1 cellular context compared by ENCODE assay signal in the genomic region with DNA sequence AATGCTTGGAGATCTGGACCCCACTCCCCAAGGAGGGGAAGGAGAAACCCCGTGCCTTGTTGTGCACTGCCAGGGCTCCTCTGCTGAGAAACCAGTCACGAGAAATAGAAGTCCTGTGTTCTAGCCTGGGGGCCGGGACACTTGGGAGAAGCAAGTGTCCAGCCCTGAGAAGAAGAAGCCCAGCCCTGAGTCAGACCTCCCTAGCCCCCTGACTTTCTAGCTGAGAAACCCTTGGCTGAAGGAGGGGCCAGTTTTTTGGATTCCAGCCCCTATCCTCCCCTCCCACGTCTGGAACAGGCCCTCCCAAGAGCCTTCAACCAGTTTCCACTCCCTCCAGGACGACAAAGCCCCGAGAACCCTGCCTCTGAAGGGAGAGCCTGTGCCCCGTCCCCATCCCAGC.
TF ChIP-seq lines count a peak whose summit lies in the region.

No MANE protein-coding gene starts in this region.

TF ChIP-seq in IMR-90, 13 proteins besides CTCF, POLR2A, EP300 and RAD21:
- TF ChIP-seq SMC3 (IDR thresholded peaks at IDR 0.05; ENCODE audit: low read depth, low read length) (no peak), RCOR1 (IDR thresholded peaks at IDR 0.05; ENCODE audit: insufficient replicate concordance, low read length) (no peak), MAZ (IDR thresholded peaks at IDR 0.05; ENCODE audit: borderline replicate concordance, low read depth, low read length) (no peak), CEBPB (IDR thresholded peaks at IDR 0.05; ENCODE audit: low read depth, low read length) (no peak), MAFK (IDR thresholded peaks at IDR 0.05; ENCODE audit: low read depth, low read length) (no peak), MXI1 (IDR thresholded peaks at IDR 0.05; ENCODE audit: borderline replicate concordance, low read depth, low read length) (no peak), RFX5 (IDR thresholded peaks at IDR 0.05; ENCODE audit: low read depth, low read length) (no peak), BHLHE40 (IDR thresholded peaks at IDR 0.05; ENCODE audit: low read depth, low read length) (no peak), CHD1 (IDR thresholded peaks at IDR 0.05; ENCODE audit: low read depth, low read length) (no peak), NFE2L2 (IDR thresholded peaks at IDR 0.05; ENCODE audit: low read depth, low read length) (no peak), FOS (IDR thresholded peaks at IDR 0.05; ENCODE audit: low read depth, low read length) (no peak)
- TF ChIP-seq, protein P1, sequence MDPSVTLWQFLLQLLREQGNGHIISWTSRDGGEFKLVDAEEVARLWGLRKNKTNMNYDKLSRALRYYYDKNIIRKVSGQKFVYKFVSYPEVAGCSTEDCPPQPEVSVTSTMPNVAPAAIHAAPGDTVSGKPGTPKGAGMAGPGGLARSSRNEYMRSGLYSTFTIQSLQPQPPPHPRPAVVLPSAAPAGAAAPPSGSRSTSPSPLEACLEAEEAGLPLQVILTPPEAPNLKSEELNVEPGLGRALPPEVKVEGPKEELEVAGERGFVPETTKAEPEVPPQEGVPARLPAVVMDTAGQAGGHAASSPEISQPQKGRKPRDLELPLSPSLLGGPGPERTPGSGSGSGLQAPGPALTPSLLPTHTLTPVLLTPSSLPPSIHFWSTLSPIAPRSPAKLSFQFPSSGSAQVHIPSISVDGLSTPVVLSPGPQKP (IDR thresholded peaks at IDR 0.05; ENCODE audit: borderline replicate concordance, low read depth, low read length): no peak
- TF ChIP-seq, protein P2, sequence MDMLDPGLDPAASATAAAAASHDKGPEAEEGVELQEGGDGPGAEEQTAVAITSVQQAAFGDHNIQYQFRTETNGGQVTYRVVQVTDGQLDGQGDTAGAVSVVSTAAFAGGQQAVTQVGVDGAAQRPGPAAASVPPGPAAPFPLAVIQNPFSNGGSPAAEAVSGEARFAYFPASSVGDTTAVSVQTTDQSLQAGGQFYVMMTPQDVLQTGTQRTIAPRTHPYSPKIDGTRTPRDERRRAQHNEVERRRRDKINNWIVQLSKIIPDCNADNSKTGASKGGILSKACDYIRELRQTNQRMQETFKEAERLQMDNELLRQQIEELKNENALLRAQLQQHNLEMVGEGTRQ (IDR thresholded peaks at IDR 0.05; ENCODE audit: low read depth, low read length): no peak
